In genomic region chr7:27165089-27165654, GRCh38 we compare ENCODE assay signal across 8 cellular contexts. TPM values are rescaled to one million over a fixed set of nuclear protein-coding genes. Genes with fewer than 3 reads are reported as not detected.
DNase-seq lines count a peak whose midpoint lies in the region; ATAC-seq and TF ChIP-seq lines count a peak whose summit lies in the region.

TSS of gene HOXA9 (minus strand) at chr7:27165537. CDS start at chr7:27165457, 80 bp downstream.

- intact Hi-C loops in CD4-positive, alpha-beta memory T cell (cut with micrococcal nuclease) = loop anchor here (5.0 to 10.0 kb wide), 4 partner anchors 660 to 1303 kb away; partner anchors contain the start of gene SNX10
- intact Hi-C loops in PC-9 (cut with micrococcal nuclease; ENCODE audit: unreplicated experiment) = loop anchor here (10.0 kb wide), 1 partner anchor 930 kb away; no protein-coding TSS in a partner anchor

- H3K9me3 Mint-ChIP-seq in CD4-positive, alpha-beta memory T cell = peaks cover 0 to 47% (median 5%) of the 10 kb centered on the region in 8 donors
- H3K9me3 Mint-ChIP-seq in nephron = no peaks in the 10 kb centered on the region

- POLR2A ChIA-PET in CD4-positive, alpha-beta memory T cell (lab: Charles Lee; ENCODE audit: partially characterized antibody) = interaction anchor here (1.9 kb wide), 1 partner anchor 25 kb away, joined by 5 read pairs; no protein-coding TSS in a partner anchor
- POLR2A ChIA-PET in PC-9 (lab: Charles Lee; ENCODE audit: unreplicated experiment) = interaction anchor here (0.5 kb wide), 1 partner anchor 332 kb away, joined by 7 read pairs; no protein-coding TSS in a partner anchor

- no peaks in the 10 kb centered on the region for H3K9me2 ChIP-seq in PC-9 (ENCODE audit: insufficient read depth)

- no TSS peak for BruUV-seq in PC-9 (replicated peaks; lab: Mats Ljungman, UMichigan)

- H3K4me2 ChIP-seq in PC-9 = no peak within 1 kb of the TSS

- ATAC-seq in GM21619 (IDR thresholded peaks at IDR 0.05; ENCODE audit: unreplicated experiment) (no peak), HG03460 (IDR thresholded peaks at IDR 0.05; ENCODE audit: unreplicated experiment) (no peak)

- no peak within 1 kb of the TSS for H3K4me3 ChIP-seq in CD4-positive, alpha-beta memory T cell (ENCODE audit: low read length in 2 of 2)
- H3K4me3 ChIP-seq in coronary artery (peak within 1 kb of the TSS; percentile 25), PC-9 (no peak within 1 kb of the TSS)

- H3F3A ChIP-seq in PC-9 (ENCODE audit: insufficient read depth, low read depth) = peaks cover 28% of the 10 kb centered on the region

- peak in 1 of 5 donors; percentile 24 for DNase-seq in CD4-positive, alpha-beta memory T cell
- DNase-seq in LoVo (ENCODE audit: low spot score) = peak; percentile 99
- DNase-seq in coronary artery (ENCODE audit: low spot score) = no peak
- no peak for DNase-seq in substantia nigra (lab: John Stamatoyannopoulos, UW)
- DNase-seq in PC-9 = no peak

- no peak within 1 kb of the TSS for H3K27ac ChIP-seq in CD4-positive, alpha-beta memory T cell (ENCODE audit: low read depth, low read length)
- H3K27ac ChIP-seq in coronary artery (no peak within 1 kb of the TSS), substantia nigra (ENCODE audit: low read depth, low read length, poor library complexity, severe bottlenecking) (no peak within 1 kb of the TSS), PC-9 (no peak within 1 kb of the TSS)

- H3K36me3 ChIP-seq in CD4-positive, alpha-beta memory T cell (ENCODE audit: insufficient read depth, low read length) = no peaks in the 10 kb centered on the region
- H3K36me3 ChIP-seq in PC-9 (ENCODE audit: low read depth) = no peaks in the 10 kb centered on the region

- H3K9me3 ChIP-seq in CD4-positive, alpha-beta memory T cell (ENCODE audit: control insufficient read depth in 1 of 2, low read length in 2 of 2) = no peaks in the 10 kb centered on the region
- H3K9me3 ChIP-seq in PC-9 (ENCODE audit: insufficient read depth, low read depth) = no peaks in the 10 kb centered on the region

- peak within 1 kb of the TSS; percentile 47 to 74 (median 65) for H3K4me3 Mint-ChIP-seq in CD4-positive, alpha-beta memory T cell
- peak within 1 kb of the TSS; percentile 92 to 95 (median 93) for H3K4me3 Mint-ChIP-seq in nephron

- peaks cover 44% of the 10 kb centered on the region for H3K4me1 ChIP-seq in CD4-positive, alpha-beta memory T cell (ENCODE audit: insufficient read depth, low read length)
- peaks cover 13% of the 10 kb centered on the region for H3K4me1 ChIP-seq in PC-9 (replicated peaks; ENCODE audit: insufficient read depth)

- CTCF ChIA-PET in CD4-positive, alpha-beta memory T cell (lab: Charles Lee; ENCODE audit: partially characterized antibody) = interaction anchor here (1.0 to 2.1 kb wide), 4 partner anchors 12 to 1303 kb away, joined by 3 to 5 read pairs (median 4); no protein-coding TSS in a partner anchor
- CTCF ChIA-PET in PC-9 (lab: Charles Lee) = no interaction called here

- H3K79me2 ChIP-seq in PC-9 (ENCODE audit: low read depth) = no peaks in the 10 kb centered on the region

- H3K4me1 Mint-ChIP-seq in CD4-positive, alpha-beta memory T cell = peaks cover 13 to 37% (median 21%) of the 10 kb centered on the region in 4 donors
- H3K4me1 Mint-ChIP-seq in nephron = peaks cover 10% of the 10 kb centered on the region

- TF ChIP-seq CTCF in coronary artery (IDR thresholded peaks at IDR 0.05) = no peak
- TF ChIP-seq CTCF in nephron (IDR thresholded peaks at IDR 0.05; ENCODE audit: unreplicated experiment in 3 of 3) = no peak
- TF ChIP-seq CTCF in PC-9 (conservative IDR thresholded peaks at IDR 0.05) = no peak

- no peaks in the 10 kb centered on the region for H3K36me3 Mint-ChIP-seq in CD4-positive, alpha-beta memory T cell
- H3K36me3 Mint-ChIP-seq in nephron (ENCODE audit: low read depth) = peaks cover 67% of the 10 kb centered on the region

- H4K20me1 ChIP-seq in PC-9 (ENCODE audit: insufficient read depth) = no peaks in the 10 kb centered on the region

- H3K27ac Mint-ChIP-seq in CD4-positive, alpha-beta memory T cell = peak within 1 kb of the TSS in 5 of 7 donors; percentile 80 to 92 (median 89)
- H3K27ac Mint-ChIP-seq in nephron = peak within 1 kb of the TSS; percentile 99 to 100 (median 99)

- peaks cover 80% of the 10 kb centered on the region for H3K27me3 ChIP-seq in CD4-positive, alpha-beta memory T cell (ENCODE audit: insufficient read depth, low read length)
- no peaks in the 10 kb centered on the region for H3K27me3 ChIP-seq in PC-9 (ENCODE audit: insufficient read depth, low read depth)

- H2AFZ ChIP-seq in PC-9 = no peak within 1 kb of the TSS

- peaks cover 49 to 60% of the 10 kb centered on the region in 2 donors for H3K27me3 Mint-ChIP-seq in CD4-positive, alpha-beta memory T cell
- H3K27me3 Mint-ChIP-seq in nephron (ENCODE audit: low read depth) = peaks cover 5% of the 10 kb centered on the region

RNA-seq across cellular contexts. Expression of gene HOXA9, which starts in this region (rescaled TPM):
- not detected for total RNA-seq in CD4-positive, alpha-beta memory T cell
- polyA plus RNA-seq in CD4-positive, alpha-beta memory T cell = not detected
- 1.9 and 2.5 TPM in 2 replicates for total RNA-seq in PC-9 (2021)
